In the genomic region with DNA sequence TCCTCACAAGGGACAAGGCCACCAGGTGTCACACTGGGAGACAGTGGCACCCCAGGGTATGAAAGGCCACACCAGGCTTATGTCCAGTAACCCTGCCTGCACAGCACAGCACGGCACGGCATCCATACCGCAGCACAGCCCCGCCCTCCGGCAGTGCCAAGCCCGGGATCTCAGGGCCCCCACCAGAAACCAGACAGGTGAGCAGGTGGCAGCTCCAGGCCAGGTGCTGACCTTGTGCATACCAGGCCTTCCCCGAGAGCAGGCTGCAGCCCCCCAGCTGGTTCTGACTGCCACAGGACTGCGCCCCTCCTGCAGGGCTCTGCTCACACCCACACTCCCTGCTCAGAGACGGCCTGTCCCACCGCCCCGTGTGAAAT, we compare ENCODE assay signal across 14 cellular contexts. TPM values are rescaled to one million over a fixed set of nuclear protein-coding genes. Genes with fewer than 3 reads are reported as not detected.
"Had no signal": no experiment of that assay in that cellular context is flagged by ENCODE, and none has a peak within 500 bp of the region (broad histone marks: within the 10 kb centered on the region; RNA-seq: fewer than 3 reads in every experiment).

No MANE protein-coding gene starts in this region.

- ATAC-seq: activated CD8-positive, alpha-beta T cell treated with anti-CD3 and anti-CD28 coated beads, Interleukin-2, amount 10 ng/mL, durations not matched to agents 7 days and 5 days; body of pancreas; effector memory CD8-positive, alpha-beta T cell; gastroesophageal sphincter; natural killer cell; stimulated activated effector memory CD8-positive, alpha-beta T cell treated with anti-CD3 and anti-CD28 coated beads, Interleukin-12 subunit alpha, Interleukin-12 subunit beta, amount 100 ng/mL, for 72 hours; T-cell had no signal

- H3K4me1 ChIP-seq: body of pancreas had no signal

- H3K27me3 ChIP-seq: adrenal gland, body of pancreas, gastroesophageal sphincter had no signal

- H3K36me3 ChIP-seq: adrenal gland, gastroesophageal sphincter had no signal

- H3K27ac ChIP-seq: adrenal gland, body of pancreas, gastroesophageal sphincter, skin epidermis had no signal

- H3K9me3 ChIP-seq: adrenal gland, body of pancreas, gastroesophageal sphincter had no signal

- DNase-seq: activated CD4-positive, alpha-beta T cell treated with anti-CD3 and anti-CD28 coated beads for 4 hours; activated CD8-positive, alpha-beta T cell treated with anti-CD3 and anti-CD28 coated beads, Interleukin-2, amount 10 ng/mL, durations not matched to agents 7 days and 5 days; activated naive CD4-positive, alpha-beta T cell treated with anti-CD3 and anti-CD28 coated beads, Interleukin-2, amount 50 U/mL, for 16 hours; adrenal gland; effector memory CD8-positive, alpha-beta T cell; hippocampal formation; natural killer cell; nucleus accumbens; T-cell had no signal

- H3K4me3 ChIP-seq: adrenal gland, body of pancreas, gastroesophageal sphincter, skin epidermis had no signal

RNA-seq across cellular contexts. Expression of gene ADAMTS2, which starts 56.5 kb away (rescaled TPM):
- total RNA-seq: activated CD8-positive, alpha-beta T cell treated with anti-CD3 and anti-CD28 coated beads, Interleukin-2, amount 10 ng/mL, durations not matched to agents 7 days and 5 days; pulmonary artery endothelial cell had no signal
